In genomic region chr1:204740354-204740753, GRCh38 we compare ENCODE assay signal across 17 cellular contexts.
DNase-seq lines count a peak whose midpoint lies in the region; ATAC-seq, FAIRE-seq and TF ChIP-seq lines count a peak whose summit lies in the region.
"Had no signal": no experiment of that assay in that cellular context is flagged by ENCODE, and none has a peak within 500 bp of the region (broad histone marks: within the 10 kb centered on the region; RNA-seq: fewer than 3 reads in every experiment).

No MANE protein-coding gene starts in this region.

- ATAC-seq in GM19023 (IDR thresholded peaks at IDR 0.05; ENCODE audit: unreplicated experiment), result no peak
- ATAC-seq: CD8-positive, alpha-beta T cell; GM12878; GM23338; HCT116 had no signal

- no peak for TF ChIP-seq CTCF in D721Med (IDR thresholded peaks at IDR 0.05; ENCODE audit: insufficient read depth, missing control alignments)
- TF ChIP-seq CTCF in HEK293 (tag by site-specific recombination; IDR thresholded peaks at IDR 0.05), result no peak

- H3K4me3 ChIP-seq in HEK293 (ENCODE audit: low read depth, low read length), result no peak overlapping the region
- H3K4me3 ChIP-seq: BLaER1, GM12878, GM23338 had no signal

- CTCF ChIA-PET in HEK293 (lab: Yijun Ruan, JAX), result interaction anchor here (1.0 to 1.2 kb wide), 3 partner anchors 21 to 51 kb away, joined by 3 to 5 read pairs (median 3); no protein-coding TSS in a partner anchor

- H3K36me3 ChIP-seq in HEK293 (ENCODE audit: control insufficient read depth in 2 of 2, insufficient read depth in 1 of 2, low read length in 2 of 2), result no peaks in the 10 kb centered on the region
- H3K36me3 ChIP-seq: BLaER1 had no signal

- DNase-seq in D721Med (ENCODE audit: insufficient read length, low spot score) (no peak), GM03348 (ENCODE audit: low spot score) (no peak), NCI-H2227 treated with DMSO at 0.1 percent for 48 hours (lab: John Stamatoyannopoulos, UW) (no peak)
- DNase-seq: CD4-positive, CD25-positive, alpha-beta regulatory T cell; CD8-positive, alpha-beta T cell; DMS53; DMS79 treated with DMSO at 0.1 percent for 48 hours; H9; HFFc6 had no signal

- no peaks in the 10 kb centered on the region for H3K4me1 ChIP-seq in HEK293 (ENCODE audit: control insufficient read depth, insufficient read depth, low read length)
- H3K4me1 ChIP-seq: BLaER1 had no signal

- POLR2A ChIA-PET in HEK293 (lab: Yijun Ruan, JAX), result no interaction called here

- no peak overlapping the region for H3K27ac ChIP-seq in HEK293 (ENCODE audit: extremely low read depth, low read depth, low read length)
- H3K27ac ChIP-seq: BLaER1, C4-2B had no signal

- no peaks in the 10 kb centered on the region for H3K9me3 ChIP-seq in HEK293 (ENCODE audit: control insufficient read depth, insufficient read depth, low read depth, low read length)

- FAIRE-seq in D721Med (lab: Jason Lieb, UNC), result peak; percentile 96
- peak; percentile 29 for FAIRE-seq in endometrium (lab: Jason Lieb, UNC)
- FAIRE-seq: GM12878 had no signal

TF ChIP-seq in HEK293, 187 proteins besides CTCF, POLR2A, EP300 and RAD21:
- TF ChIP-seq ATF2 (tag by site-specific recombination; IDR thresholded peaks at IDR 0.05; ENCODE audit: low read depth) (peak; percentile 70), ZFP3 (tag by site-specific recombination; IDR thresholded peaks at IDR 0.05; ENCODE audit: low read depth) (no peak)
TF ChIP-seq in HEK293: peak in this region for 1.
